ENCODE assay signal across 8 cellular contexts in genomic region chr9:124008307-124008854, GRCh38. TPM values are rescaled to one million over a fixed set of nuclear protein-coding genes. Genes with fewer than 3 reads are reported as not detected.
DNase-seq lines count a peak whose midpoint lies in the region; ATAC-seq and TF ChIP-seq lines count a peak whose summit lies in the region.
"Had no signal": no experiment of that assay in that cellular context is flagged by ENCODE, and none has a peak within 500 bp of the region (broad histone marks: within the 10 kb centered on the region; RNA-seq: fewer than 3 reads in every experiment).

No MANE protein-coding gene starts in this region.

- H2AFZ ChIP-seq in neural cell (ENCODE audit: low read depth, low read length) = no peak overlapping the region

- no peak for DNase-seq in activated T-helper 2 cell treated with anti-CD3 and anti-CD28 coated beads, Interferon-gamma antibody, Interleukin-2, Interleukin-4, amounts not matched to agents 10 μg/mL and 5 μg/mL and 100 μg/mL, durations not matched to agents 14 hours and 24 hours and 36 hours (ENCODE audit: low spot score)
- DNase-seq in middle frontal gyrus (ENCODE audit: extremely low spot score, low spot score) (no peak), Right ventricle myocardium inferior (ENCODE audit: missing footprints) (no peak)

- H3K9me3 ChIP-seq in DOHH2 (ENCODE audit: control insufficient read depth, insufficient read depth, low read length) = no peaks in the 10 kb centered on the region
- no peaks in the 10 kb centered on the region for H3K9me3 ChIP-seq in HUES6 (ENCODE audit: control insufficient read depth, insufficient read depth, low read depth, low read length)
- H3K9me3 ChIP-seq in neural cell (ENCODE audit: low read length) = no peaks in the 10 kb centered on the region

- H3K4me3 Mint-ChIP-seq in activated T-helper 2 cell treated with anti-CD3 and anti-CD28 coated beads, Interferon-gamma antibody, Interleukin-2, Interleukin-4, amounts not matched to agents 10 μg/mL and 5 μg/mL and 100 μg/mL, durations not matched to agents 14 hours and 24 hours and 36 hours (ENCODE audit: low read depth) = no peak overlapping the region

- H3K4me2 ChIP-seq in DOHH2 (ENCODE audit: low read length) (peak overlapping the region; percentile 34), neural cell (ENCODE audit: low read length) (peak overlapping the region; percentile 54)

- H3K4me1 ChIP-seq in DOHH2 (ENCODE audit: control insufficient read depth, low read length) = peaks cover 22% of the 10 kb centered on the region
- peaks cover 66% of the 10 kb centered on the region for H3K4me1 ChIP-seq in HUES6 (ENCODE audit: control insufficient read depth, insufficient read depth, low read length)

- H3K4me3 ChIP-seq in DOHH2 (ENCODE audit: low read length) (no peak overlapping the region), HUES6 (ENCODE audit: low read depth, low read length) (peak overlapping the region; percentile 64), neural cell (ENCODE audit: low read length) (peak overlapping the region; percentile 69)

- peaks cover 73% of the 10 kb centered on the region for H3K27me3 Mint-ChIP-seq in activated T-helper 2 cell treated with anti-CD3 and anti-CD28 coated beads, Interferon-gamma antibody, Interleukin-2, Interleukin-4, amounts not matched to agents 10 μg/mL and 5 μg/mL and 100 μg/mL, durations not matched to agents 14 hours and 24 hours and 36 hours (ENCODE audit: low read depth)

- no peak for TF ChIP-seq EP300 in neural cell (conservative IDR thresholded peaks at IDR 0.05; ENCODE audit: poor library complexity, severe bottlenecking)

- peak overlapping the region; percentile 3 for H3K27ac Mint-ChIP-seq in activated T-helper 2 cell treated with anti-CD3 and anti-CD28 coated beads, Interferon-gamma antibody, Interleukin-2, Interleukin-4, amounts not matched to agents 10 μg/mL and 5 μg/mL and 100 μg/mL, durations not matched to agents 14 hours and 24 hours and 36 hours

- no peaks in the 10 kb centered on the region for H3K36me3 ChIP-seq in DOHH2 (ENCODE audit: control insufficient read depth, low read length)
- H3K36me3 ChIP-seq in HUES6 (ENCODE audit: control insufficient read depth, insufficient read depth, low read length) = no peaks in the 10 kb centered on the region
- no peaks in the 10 kb centered on the region for H3K36me3 ChIP-seq in neural cell (ENCODE audit: insufficient read depth, low read length)

- H4K20me1 ChIP-seq in DOHH2 (ENCODE audit: control insufficient read depth, insufficient read depth, low read depth, low read length) (no peaks in the 10 kb centered on the region), neural cell (ENCODE audit: insufficient read depth) (no peaks in the 10 kb centered on the region)

- TF ChIP-seq CTCF in DOHH2 (IDR thresholded peaks at IDR 0.05; ENCODE audit: low read depth, low read length, poor library complexity, severe bottlenecking) = no peak
- no peak for TF ChIP-seq CTCF in neural cell (IDR thresholded peaks at IDR 0.05; ENCODE audit: poor library complexity, severe bottlenecking)

- intact Hi-C loops in activated T-helper 2 cell treated with anti-CD3 and anti-CD28 coated beads, Interferon-gamma antibody, Interleukin-2, Interleukin-4, amounts not matched to agents 10 μg/mL and 5 μg/mL and 100 μg/mL, durations not matched to agents 14 hours and 24 hours and 36 hours (cut with micrococcal nuclease) = no loop called here
- intact Hi-C loops in Right ventricle myocardium inferior (cut with DNase I) = no loop called here

- H3K4me1 Mint-ChIP-seq in activated T-helper 2 cell treated with anti-CD3 and anti-CD28 coated beads, Interferon-gamma antibody, Interleukin-2, Interleukin-4, amounts not matched to agents 10 μg/mL and 5 μg/mL and 100 μg/mL, durations not matched to agents 14 hours and 24 hours and 36 hours (ENCODE audit: low read depth) = no peaks in the 10 kb centered on the region

- TF ChIP-seq RAD21 in neural cell (conservative IDR thresholded peaks at IDR 0.05) = no peak

- no peaks in the 10 kb centered on the region for H3K9me3 Mint-ChIP-seq in activated T-helper 2 cell treated with anti-CD3 and anti-CD28 coated beads, Interferon-gamma antibody, Interleukin-2, Interleukin-4, amounts not matched to agents 10 μg/mL and 5 μg/mL and 100 μg/mL, durations not matched to agents 14 hours and 24 hours and 36 hours

- no peaks in the 10 kb centered on the region for H3K9me2 ChIP-seq in DOHH2 (replicated peaks; ENCODE audit: control insufficient read depth, low read length)
- no peaks in the 10 kb centered on the region for H3K9me2 ChIP-seq in neural cell (ENCODE audit: insufficient read depth, low read length)

- H3K27ac ChIP-seq in DOHH2 (ENCODE audit: low read depth, low read length) = no peak overlapping the region
- no peak overlapping the region for H3K27ac ChIP-seq in HUES6 (ENCODE audit: low read depth, low read length)
- H3K27ac ChIP-seq in neural cell (ENCODE audit: low read length) = no peak overlapping the region

- H3K36me3 Mint-ChIP-seq in activated T-helper 2 cell treated with anti-CD3 and anti-CD28 coated beads, Interferon-gamma antibody, Interleukin-2, Interleukin-4, amounts not matched to agents 10 μg/mL and 5 μg/mL and 100 μg/mL, durations not matched to agents 14 hours and 24 hours and 36 hours (ENCODE audit: low read depth) = peaks cover 3% of the 10 kb centered on the region

- H3K9ac ChIP-seq in HUES6 (ENCODE audit: low read length) (no peak overlapping the region), neural cell (ENCODE audit: low read length) (peak overlapping the region; percentile 58)

- H3K27me3 ChIP-seq in DOHH2 (ENCODE audit: control insufficient read depth, low read length) = peaks cover 77% of the 10 kb centered on the region
- peaks cover 100% of the 10 kb centered on the region for H3K27me3 ChIP-seq in HUES6 (ENCODE audit: control insufficient read depth, insufficient read depth, low read length)
- H3K27me3 ChIP-seq in neural cell (ENCODE audit: insufficient read depth, low read depth, low read length) = peaks cover 86% of the 10 kb centered on the region

- ATAC-seq in HG03354 (IDR thresholded peaks at IDR 0.05; ENCODE audit: poor library complexity, severe bottlenecking, unreplicated experiment) (no peak), Right ventricle myocardium inferior (no peak)

- no peaks in the 10 kb centered on the region for H3K79me2 ChIP-seq in DOHH2 (ENCODE audit: control insufficient read depth, low read length)
- peaks cover 68% of the 10 kb centered on the region for H3K79me2 ChIP-seq in neural cell (replicated peaks; ENCODE audit: insufficient read depth, low read length)

- no peaks in the 10 kb centered on the region for H3F3A ChIP-seq in DOHH2 (ENCODE audit: control insufficient read depth, insufficient read depth)
- peaks cover 12% of the 10 kb centered on the region for H3F3A ChIP-seq in neural cell (ENCODE audit: insufficient read depth, low read length, poor library complexity, severe bottlenecking)

TF ChIP-seq in neural cell, 6 proteins besides CTCF, POLR2A, EP300 and RAD21:
- TF ChIP-seq EZH2 (IDR thresholded peaks at IDR 0.05; ENCODE audit: borderline replicate concordance, insufficient read depth, low read length, poor library complexity, severe bottlenecking) (no peak), TAF1 (IDR thresholded peaks at IDR 0.05; ENCODE audit: low read depth) (peak; percentile 9), SMC3 (conservative IDR thresholded peaks at IDR 0.05; ENCODE audit: poor library complexity) (no peak), MXI1 (conservative IDR thresholded peaks at IDR 0.05; ENCODE audit: poor library complexity, severe bottlenecking) (peak; percentile 45)

RNA-seq across cellular contexts. Expression of gene LHX2, which starts 3.2 kb away (rescaled TPM):
- total RNA-seq in activated T-helper 2 cell treated with anti-CD3 and anti-CD28 coated beads, Interferon-gamma antibody, Interleukin-2, Interleukin-4, amounts not matched to agents 10 μg/mL and 5 μg/mL and 100 μg/mL, durations not matched to agents 14 hours and 24 hours and 36 hours = not detected in 2 replicates
- polyA plus RNA-seq in neural cell = 2.6 and 3.6 TPM in 2 replicates
- 7.2 and 9.0 TPM in 2 replicates for polyA minus RNA-seq in neural cell
- total RNA-seq in Right ventricle myocardium inferior = not detected
- total RNA-seq: glomerular endothelial cell had no signal
